In genomic region chr11:61072316-61073109, GRCh38 we compare ENCODE assay signal across 13 cellular contexts. TPM values are rescaled to one million over a fixed set of nuclear protein-coding genes. Genes with fewer than 3 reads are reported as not detected.
DNase-seq lines count a peak whose midpoint lies in the region; ATAC-seq and TF ChIP-seq lines count a peak whose summit lies in the region.
"Had no signal": no experiment of that assay in that cellular context is flagged by ENCODE, and none has a peak within 500 bp of the region (broad histone marks: within the 10 kb centered on the region; RNA-seq: fewer than 3 reads in every experiment).

No MANE protein-coding gene starts in this region.

- H4K91ac ChIP-seq in neuronal stem cell (ENCODE audit: low read depth, low read length, poor library complexity) = peak overlapping the region; percentile 98

- H3K4ac ChIP-seq in neuronal stem cell (ENCODE audit: low read length) = peak overlapping the region; percentile 90

- peaks cover 7% of the 10 kb centered on the region; the same call in 1 of the 2 replicates for H3K9me3 ChIP-seq in DOHH2 (ENCODE audit: control insufficient read depth, insufficient read depth, low read length)
- no peaks in the 10 kb centered on the region for H3K9me3 ChIP-seq in neuronal stem cell (replicated peaks in 1 of 2; ENCODE audit: control insufficient read depth in 2 of 2, insufficient read depth in 1 of 2, low read depth in 1 of 2, low read length in 2 of 2)
- no peaks in the 10 kb centered on the region for H3K9me3 ChIP-seq in gastroesophageal sphincter
- H3K9me3 ChIP-seq: tibial artery had no signal

- TF ChIP-seq CTCF in DOHH2 (IDR thresholded peaks at IDR 0.05; ENCODE audit: low read depth, low read length, poor library complexity, severe bottlenecking) = no peak
- no peak for TF ChIP-seq CTCF in gastroesophageal sphincter (IDR thresholded peaks at IDR 0.05)

- peak overlapping the region; percentile 86 for H2BK15ac ChIP-seq in neuronal stem cell (ENCODE audit: low read length)

- H2AK5ac ChIP-seq in neuronal stem cell (ENCODE audit: low read depth, low read length) = peak overlapping the region; percentile 95

- peaks cover 25% of the 10 kb centered on the region for H3K36me3 Mint-ChIP-seq in T-helper 1 cell treated with Interleukin-12 subunit alpha and Interleukin-12 subunit beta and Interleukin-4 antibody, amounts not matched to agents 30 μg/mL and 1 μg/mL, for 36 hours (ENCODE audit: low read depth)
- peaks cover 47% of the 10 kb centered on the region for H3K36me3 Mint-ChIP-seq in activated naive CD8-positive, alpha-beta T cell treated with anti-CD3 and anti-CD28 coated beads, Interleukin-2, amount 50 U/mL, for 24 hours (ENCODE audit: low read depth)

- H3K18ac ChIP-seq in neuronal stem cell (ENCODE audit: low read length) = peak overlapping the region; percentile 96

- peak overlapping the region; percentile 94 for H3K14ac ChIP-seq in neuronal stem cell (ENCODE audit: low read length)

- peak overlapping the region; percentile 94 for H4K8ac ChIP-seq in neuronal stem cell (ENCODE audit: low read depth, low read length)

- H4K20me1 ChIP-seq in DOHH2 (ENCODE audit: control insufficient read depth, insufficient read depth, low read depth, low read length) = no peaks in the 10 kb centered on the region

- H3K79me2 ChIP-seq in DOHH2 (ENCODE audit: control insufficient read depth, low read length) = no peaks in the 10 kb centered on the region

- H2BK5ac ChIP-seq in neuronal stem cell (ENCODE audit: low read length) = peak overlapping the region; percentile 14

- no CpG with 5 or more reads among the region's 16 CpGs for WGBS in neuronal stem cell (ENCODE audit: extremely low coverage in 2 of 2, insufficient read length in 2 of 2, insufficient replicate concordance in 1 of 2), 2 donors
- 86% methylated on average over 9 of the region's 16 CpGs; no CpG with 5 or more reads in 1 of the 2 donors for WGBS in gastroesophageal sphincter (ENCODE audit: low coverage in 1 of 2), 2 donors

- H3K23ac ChIP-seq in neuronal stem cell (ENCODE audit: low read depth, low read length, poor library complexity) = peak overlapping the region; percentile 49

- H3K4me2 ChIP-seq in DOHH2 (ENCODE audit: low read length) (peak overlapping the region; percentile 79), neuronal stem cell (ENCODE audit: insufficient read depth, low read length, poor library complexity, severe bottlenecking) (no peak overlapping the region)

- no peak for TF ChIP-seq POLR2A in gastroesophageal sphincter (IDR thresholded peaks at IDR 0.05)

- no peaks in the 10 kb centered on the region for H3K9me2 ChIP-seq in DOHH2 (replicated peaks; ENCODE audit: control insufficient read depth, low read length)

- H3K27me3 Mint-ChIP-seq in T-helper 1 cell treated with Interleukin-12 subunit alpha and Interleukin-12 subunit beta and Interleukin-4 antibody, amounts not matched to agents 30 μg/mL and 1 μg/mL, for 36 hours (ENCODE audit: low read depth) = no peaks in the 10 kb centered on the region
- H3K27me3 Mint-ChIP-seq in activated naive CD8-positive, alpha-beta T cell treated with anti-CD3 and anti-CD28 coated beads, Interleukin-2, amount 50 U/mL, for 24 hours = no peaks in the 10 kb centered on the region

- H3K27ac ChIP-seq in DOHH2 (ENCODE audit: low read depth, low read length) (peak overlapping the region; percentile 98), neuronal stem cell (replicated peaks; ENCODE audit: low read length) (peak overlapping the region; percentile 64), gastroesophageal sphincter (no peak overlapping the region)

- peak overlapping the region; percentile 87 for H3K27ac Mint-ChIP-seq in T-helper 1 cell treated with Interleukin-12 subunit alpha and Interleukin-12 subunit beta and Interleukin-4 antibody, amounts not matched to agents 30 μg/mL and 1 μg/mL, for 36 hours
- peak overlapping the region; percentile 84 for H3K27ac Mint-ChIP-seq in activated naive CD8-positive, alpha-beta T cell treated with anti-CD3 and anti-CD28 coated beads, Interleukin-2, amount 50 U/mL, for 24 hours

- no peak for DNase-seq in T-helper 1 cell
- no peak for DNase-seq in activated naive CD8-positive, alpha-beta T cell treated with anti-CD3 and anti-CD28 coated beads, Interleukin-2, amount 50 U/mL, for 24 hours
- no peak for DNase-seq in neuronal stem cell (ENCODE audit: low spot score)
- no peak for DNase-seq in OCI-M2 (lab: John Stamatoyannopoulos, UW; ENCODE audit: unreplicated experiment)
- no peak for DNase-seq in iPS-NIHi11 (ENCODE audit: low spot score)

- H3K27me3 ChIP-seq in DOHH2 (ENCODE audit: control insufficient read depth, low read length) (no peaks in the 10 kb centered on the region), neuronal stem cell (ENCODE audit: control insufficient read depth in 3 of 3, insufficient read depth in 3 of 3, low read depth in 1 of 3, low read length in 3 of 3) (no peaks in the 10 kb centered on the region), gastroesophageal sphincter (no peaks in the 10 kb centered on the region)
- H3K27me3 ChIP-seq: tibial artery had no signal

- peak overlapping the region; percentile 71 for H2AFZ ChIP-seq in neuronal stem cell (ENCODE audit: low read length)

- no peaks in the 10 kb centered on the region for H3K36me3 ChIP-seq in DOHH2 (ENCODE audit: control insufficient read depth, low read length)
- no peaks in the 10 kb centered on the region for H3K36me3 ChIP-seq in neuronal stem cell (replicated peaks in 1 of 2; ENCODE audit: control insufficient read depth in 2 of 2, insufficient read depth in 2 of 2, low read length in 2 of 2)
- no peaks in the 10 kb centered on the region for H3K36me3 ChIP-seq in gastroesophageal sphincter
- H3K36me3 ChIP-seq: tibial artery had no signal

- H3K4me1 Mint-ChIP-seq in T-helper 1 cell treated with Interleukin-12 subunit alpha and Interleukin-12 subunit beta and Interleukin-4 antibody, amounts not matched to agents 30 μg/mL and 1 μg/mL, for 36 hours (ENCODE audit: low read depth) = peaks cover 65% of the 10 kb centered on the region
- peaks cover 93% of the 10 kb centered on the region for H3K4me1 Mint-ChIP-seq in activated naive CD8-positive, alpha-beta T cell treated with anti-CD3 and anti-CD28 coated beads, Interleukin-2, amount 50 U/mL, for 24 hours

- H3K79me1 ChIP-seq in neuronal stem cell (ENCODE audit: low read depth, low read length) = no peaks in the 10 kb centered on the region

- peak overlapping the region; percentile 25 for H3K4me3 Mint-ChIP-seq in T-helper 1 cell treated with Interleukin-12 subunit alpha and Interleukin-12 subunit beta and Interleukin-4 antibody, amounts not matched to agents 30 μg/mL and 1 μg/mL, for 36 hours
- H3K4me3 Mint-ChIP-seq in activated naive CD8-positive, alpha-beta T cell treated with anti-CD3 and anti-CD28 coated beads, Interleukin-2, amount 50 U/mL, for 24 hours = peak overlapping the region; percentile 32

- H3F3A ChIP-seq in DOHH2 (ENCODE audit: control insufficient read depth, insufficient read depth) = peaks cover 20% of the 10 kb centered on the region

- ATAC-seq in activated naive CD8-positive, alpha-beta T cell treated with anti-CD3 and anti-CD28 coated beads, Interleukin-2, amount 50 U/mL, for 24 hours = no peak
- no peak for ATAC-seq in gastroesophageal sphincter
- ATAC-seq: esophagus mucosa had no signal

- H3K9me3 Mint-ChIP-seq in T-helper 1 cell treated with Interleukin-12 subunit alpha and Interleukin-12 subunit beta and Interleukin-4 antibody, amounts not matched to agents 30 μg/mL and 1 μg/mL, for 36 hours = no peaks in the 10 kb centered on the region
- H3K9me3 Mint-ChIP-seq in activated naive CD8-positive, alpha-beta T cell treated with anti-CD3 and anti-CD28 coated beads, Interleukin-2, amount 50 U/mL, for 24 hours = no peaks in the 10 kb centered on the region

- H2BK120ac ChIP-seq in neuronal stem cell (ENCODE audit: low read depth, low read length) = peak overlapping the region; percentile 92

- H3K4me3 ChIP-seq in DOHH2 (ENCODE audit: low read length) (peak overlapping the region; percentile 54), neuronal stem cell (ENCODE audit: low read length in 2 of 2) (no peak overlapping the region), gastroesophageal sphincter (no peak overlapping the region)
- H3K4me3 ChIP-seq: tibial artery had no signal

- peak overlapping the region; percentile 13 for H3K9ac ChIP-seq in neuronal stem cell (ENCODE audit: low read depth, low read length, poor library complexity)

- no peak for TF ChIP-seq EP300 in gastroesophageal sphincter (IDR thresholded peaks at IDR 0.05)

- peak overlapping the region; percentile 96 for H2BK12ac ChIP-seq in neuronal stem cell (ENCODE audit: low read length)

- H3K4me1 ChIP-seq in DOHH2 (ENCODE audit: control insufficient read depth, low read length) = peaks cover 66% of the 10 kb centered on the region
- H3K4me1 ChIP-seq in neuronal stem cell (ENCODE audit: control insufficient read depth in 2 of 2, insufficient read depth in 1 of 2, low read depth in 1 of 2, low read length in 2 of 2) = peaks cover 12 to 16% of the 10 kb centered on the region in 2 donors
- peaks cover 0 to 18% (median 0%) of the 10 kb centered on the region in 3 donors for H3K4me1 ChIP-seq in gastroesophageal sphincter

RNA-seq across cellular contexts. Expression of gene CD5, which starts 29.8 kb away (rescaled TPM):
- not detected for polyA plus RNA-seq in neuronal stem cell (2013, experiment 1 of 2)
- not detected for polyA plus RNA-seq in neuronal stem cell (2013, experiment 2 of 2)
- total RNA-seq in gastroesophageal sphincter = under 1 TPM; 0.31 to 0.62 (median 0.44) TPM
- total RNA-seq: HT1080, osteoblast, SK-MEL-5 had no signal

Comparison
In these comparisons a context has a peak if more than half of its experiments do, and no peak if none do; other contexts are left out.
1. H3K27ac ChIP-seq: peak in DOHH2 (single experiment) and neuronal stem cell (single experiment); none in gastroesophageal sphincter (0 of 4).